ENCODE assay signal across 8 cellular contexts in genomic region chr12:19440019-19440858, GRCh38. TPM values are rescaled to one million over a fixed set of nuclear protein-coding genes. Genes with fewer than 3 reads are reported as not detected.
DNase-seq lines count a peak whose midpoint lies in the region; ATAC-seq and TF ChIP-seq lines count a peak whose summit lies in the region.

No MANE protein-coding gene starts in this region.

- peak overlapping the region; percentile 97 for H3K27ac Mint-ChIP-seq in activated T-cell treated with anti-CD3 and anti-CD28 coated beads, Interleukin-2, amount 50 U/mL, for 24 hours
- peak overlapping the region; percentile 96 to 98 (median 97) for H3K27ac Mint-ChIP-seq in naive B cell

- peaks cover 0 to 6% (median 3%) of the 10 kb centered on the region in 4 donors for H3K36me3 ChIP-seq in esophagus muscularis mucosa

- no peaks in the 10 kb centered on the region for H3K9me3 ChIP-seq in esophagus muscularis mucosa

- intact Hi-C loops in esophagus muscularis mucosa (cut with DNase I): no loop called here

- no peak for TF ChIP-seq CTCF in esophagus muscularis mucosa (IDR thresholded peaks at IDR 0.05)

- peaks cover 3% of the 10 kb centered on the region for H3K9me3 Mint-ChIP-seq in activated T-cell treated with anti-CD3 and anti-CD28 coated beads, Interleukin-2, amount 50 U/mL, for 24 hours
- H3K9me3 Mint-ChIP-seq in naive B cell: peaks cover 0 to 2% (median 0%) of the 10 kb centered on the region in 7 donors

- peak overlapping the region; percentile 91 to 96 (median 94) for H3K27ac ChIP-seq in esophagus muscularis mucosa (replicated peaks in 1 of 4)

- peaks cover 48% of the 10 kb centered on the region for H3K4me1 Mint-ChIP-seq in activated T-cell treated with anti-CD3 and anti-CD28 coated beads, Interleukin-2, amount 50 U/mL, for 24 hours (ENCODE audit: low read depth)
- peaks cover 24 to 36% (median 27%) of the 10 kb centered on the region in 3 donors for H3K4me1 Mint-ChIP-seq in naive B cell

- peaks cover 29 to 43% (median 39%) of the 10 kb centered on the region in 4 donors for H3K4me1 ChIP-seq in esophagus muscularis mucosa

- H3K36me3 Mint-ChIP-seq in activated T-cell treated with anti-CD3 and anti-CD28 coated beads, Interleukin-2, amount 50 U/mL, for 24 hours (ENCODE audit: low read depth): peaks cover 47% of the 10 kb centered on the region
- H3K36me3 Mint-ChIP-seq in naive B cell: peaks cover 0 to 9% of the 10 kb centered on the region in 2 donors

- DNase-seq in ACHN (peak; percentile 70), NOMO-1 treated with dmso at 0.1 percent for 144 hours (lab: John Stamatoyannopoulos, UW; ENCODE audit: unreplicated experiment) (peak; percentile 27), esophagus muscularis mucosa (ENCODE audit: extremely low spot score) (peak; percentile 90), naive B cell (peak; percentile 55)
- peak; percentile 78 for DNase-seq in activated T-cell treated with anti-CD3 and anti-CD28 coated beads, Interleukin-2, amount 50 U/mL, for 24 hours
- peak; percentile 43 to 49 for DNase-seq in stimulated activated CD8-positive, alpha-beta memory T cell treated with anti-CD3 and anti-CD28 coated beads, Interleukin-7, amount 100 ng/mL, for 48 hours (ENCODE audit: extremely low read depth in 1 of 2, low read depth in 1 of 2)

- no peaks in the 10 kb centered on the region for H3K27me3 Mint-ChIP-seq in activated T-cell treated with anti-CD3 and anti-CD28 coated beads, Interleukin-2, amount 50 U/mL, for 24 hours
- H3K27me3 Mint-ChIP-seq in naive B cell: no peaks in the 10 kb centered on the region

- peak; percentile 12 for ATAC-seq in GM18858 (IDR thresholded peaks at IDR 0.05; ENCODE audit: unreplicated experiment)
- ATAC-seq in HG03097 (IDR thresholded peaks at IDR 0.05; ENCODE audit: low FRiP score, unreplicated experiment): peak; percentile 33
- ATAC-seq in naive B cell (ENCODE audit: low read depth in 2 of 2): peak; percentile 24 to 37

- WGBS in esophagus muscularis mucosa: under 1% methylated on average over 46 of the region's 71 CpGs

- no peaks in the 10 kb centered on the region for H3K27me3 ChIP-seq in esophagus muscularis mucosa

- TF ChIP-seq EP300 in esophagus muscularis mucosa (IDR thresholded peaks at IDR 0.05): no peak

- H3K4me3 Mint-ChIP-seq in activated T-cell treated with anti-CD3 and anti-CD28 coated beads, Interleukin-2, amount 50 U/mL, for 24 hours: peak overlapping the region; percentile 98
- peak overlapping the region; percentile 95 to 100 (median 99) for H3K4me3 Mint-ChIP-seq in naive B cell

- in situ Hi-C loops in ACHN (cut with HindIII; ENCODE audit: low pct_ligation_motif_present, low pct_unique_long_range_greater_than_20kb, low sequenced_read_pairs): no loop called here

- no peak for TF ChIP-seq POLR2A in esophagus muscularis mucosa (IDR thresholded peaks at IDR 0.05; ENCODE audit: low read depth)

- H3K4me3 ChIP-seq in esophagus muscularis mucosa: peak overlapping the region; percentile 83 to 99 (median 92)

RNA-seq across cellular contexts. Expression of gene AEBP2, which starts 0.9 kb away (rescaled TPM):
- 10 to 100 TPM; 31.8 to 48.9 (median 37.1) TPM for total RNA-seq in esophagus muscularis mucosa
- 10 to 100 TPM in 5 of 6 donors, 1 to 10 TPM in 1; 3.9 to 14.9 (median 11.6) TPM for polyA plus RNA-seq in naive B cell (ENCODE audit: low read depth in 6 of 6)

Comparison
In these comparisons a context has a peak if more than half of its experiments do, and no peak if none do; other contexts are left out.
1. Peak in every context shown above with its lines: DNase-seq, ATAC-seq, H3K4me3 ChIP-seq and H3K27ac ChIP-seq.
2. DNase-seq: peak in every context shown above with its lines; median percentile 90 in esophagus muscularis mucosa; 78 in activated T-cell treated with anti-CD3 and anti-CD28 coated beads, Interleukin-2, amount 50 U/mL, for 24 hours; 70 in ACHN; 55 in naive B cell; 46 in stimulated activated CD8-positive, alpha-beta memory T cell treated with anti-CD3 and anti-CD28 coated beads, Interleukin-7, amount 100 ng/mL, for 48 hours; 27 in NOMO-1 treated with dmso at 0.1 percent for 144 hours.